24 cellular contexts compared by ENCODE assay signal in the genomic region with DNA sequence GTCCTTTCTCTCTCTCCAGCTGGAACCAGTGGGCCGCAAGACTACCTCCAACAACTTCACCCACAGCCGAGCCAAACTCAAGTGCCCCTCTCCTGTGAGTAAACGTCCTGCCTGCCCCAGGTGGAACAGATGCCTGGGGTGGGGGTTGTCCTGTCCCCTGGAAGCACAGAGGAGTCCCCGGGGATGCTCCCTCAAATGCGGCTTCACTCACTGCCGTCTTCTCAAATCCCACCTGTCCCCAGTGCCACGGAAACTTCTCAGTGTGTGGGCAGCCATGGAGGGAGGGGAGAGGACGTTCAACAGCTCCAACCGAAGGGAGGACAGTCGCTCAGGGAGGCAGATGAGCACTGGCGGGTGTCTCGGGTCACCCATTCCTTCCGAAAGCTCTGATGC.
DNase-seq lines count a peak whose midpoint lies in the region; ATAC-seq and TF ChIP-seq lines count a peak whose summit lies in the region.
"Had no signal": no experiment of that assay in that cellular context is flagged by ENCODE, and none has a peak within 500 bp of the region (broad histone marks: within the 10 kb centered on the region; RNA-seq: fewer than 3 reads in every experiment).

No MANE protein-coding gene starts in this region.

- H2BK120ac ChIP-seq in neuronal stem cell (ENCODE audit: low read depth, low read length), result no peak overlapping the region

- H3K4me3 ChIP-seq in coronary artery, result no peak overlapping the region
- no peak overlapping the region for H3K4me3 ChIP-seq in neuronal stem cell (ENCODE audit: low read length in 2 of 2)
- H3K4me3 ChIP-seq: GM23248, K562, SJSA1 had no signal

- H3K4me3 Mint-ChIP-seq in activated T-cell treated with anti-CD3 and anti-CD28 coated beads, Interleukin-2, amount 50 U/mL, for 24 hours, result no peak overlapping the region
- no peak overlapping the region for H3K4me3 Mint-ChIP-seq in activated T-cell treated with anti-CD3 and anti-CD28 coated beads, Interleukin-2, amount 50 U/mL, for 72 hours
- H3K4me3 Mint-ChIP-seq: B cell had no signal

- no peaks in the 10 kb centered on the region for H3K27me3 ChIP-seq in neuronal stem cell (ENCODE audit: control insufficient read depth in 3 of 3, insufficient read depth in 3 of 3, low read depth in 1 of 3, low read length in 3 of 3)
- H3K27me3 ChIP-seq: SJSA1 had no signal

- H2BK5ac ChIP-seq in neuronal stem cell (ENCODE audit: low read length), result no peak overlapping the region

- H2BK12ac ChIP-seq in neuronal stem cell (ENCODE audit: low read length), result no peak overlapping the region

- H3K18ac ChIP-seq in neuronal stem cell (ENCODE audit: low read length), result peak overlapping the region; percentile 39

- WGBS in neuronal stem cell (ENCODE audit: extremely low coverage in 2 of 2, insufficient read length in 2 of 2, insufficient replicate concordance in 1 of 2), 2 donors, result no CpG with 5 or more reads among the region's 13 CpGs

- peak overlapping the region; percentile 67 for H2AK5ac ChIP-seq in neuronal stem cell (ENCODE audit: low read depth, low read length)

- no peak overlapping the region for H3K9ac ChIP-seq in neuronal stem cell (ENCODE audit: low read depth, low read length, poor library complexity)
- H3K9ac ChIP-seq: GM23248 had no signal

- no peaks in the 10 kb centered on the region for H3K36me3 ChIP-seq in neuronal stem cell (replicated peaks in 1 of 2; ENCODE audit: control insufficient read depth in 2 of 2, insufficient read depth in 2 of 2, low read length in 2 of 2)
- H3K36me3 ChIP-seq: SJSA1 had no signal

- peak; percentile 12 for DNase-seq in activated T-cell treated with anti-CD3 and anti-CD28 coated beads, Interleukin-2, amount 50 U/mL, for 24 hours
- DNase-seq in activated T-cell treated with anti-CD3 and anti-CD28 coated beads, Interleukin-2, amount 50 U/mL, for 72 hours, result no peak
- DNase-seq in coronary artery (ENCODE audit: low spot score) (peak; percentile 72), neuronal stem cell (ENCODE audit: low spot score) (no peak), NCI-H446 (lab: John Stamatoyannopoulos, UW) (no peak), NCI-H2196 treated with DMSO at 0.1 percent for 48 hours (lab: John Stamatoyannopoulos, UW; ENCODE audit: unreplicated experiment) (no peak), NCI-H510A (lab: John Stamatoyannopoulos, UW) (no peak)
- DNase-seq: Calu3, DMS79 treated with DMSO at 0.1 percent for 48 hours, GM23248, H7, MV-4-11, NCI-H1105 treated with DMSO at 0.1 percent for 48 hours, NCI-H146, NCI-H2029, NCI-H2227 treated with DMSO at 0.1 percent for 48 hours, NCI-H524 treated with DMSO at 0.1 percent for 48 hours, NCI-H774, Right ventricle myocardium superior had no signal

- H3K27me3 Mint-ChIP-seq in activated T-cell treated with anti-CD3 and anti-CD28 coated beads, Interleukin-2, amount 50 U/mL, for 24 hours, result no peaks in the 10 kb centered on the region
- no peaks in the 10 kb centered on the region for H3K27me3 Mint-ChIP-seq in activated T-cell treated with anti-CD3 and anti-CD28 coated beads, Interleukin-2, amount 50 U/mL, for 72 hours (ENCODE audit: low read depth)
- H3K27me3 Mint-ChIP-seq: B cell had no signal

- no peak overlapping the region for H3K14ac ChIP-seq in neuronal stem cell (ENCODE audit: low read length)

- no peak overlapping the region for H3K4ac ChIP-seq in neuronal stem cell (ENCODE audit: low read length)

- H3K27ac Mint-ChIP-seq in activated T-cell treated with anti-CD3 and anti-CD28 coated beads, Interleukin-2, amount 50 U/mL, for 24 hours, result no peak overlapping the region
- no peak overlapping the region for H3K27ac Mint-ChIP-seq in activated T-cell treated with anti-CD3 and anti-CD28 coated beads, Interleukin-2, amount 50 U/mL, for 72 hours
- H3K27ac Mint-ChIP-seq: B cell had no signal

- H3K4me1 Mint-ChIP-seq in activated T-cell treated with anti-CD3 and anti-CD28 coated beads, Interleukin-2, amount 50 U/mL, for 24 hours (ENCODE audit: low read depth), result peaks cover 7% of the 10 kb centered on the region
- H3K4me1 Mint-ChIP-seq in activated T-cell treated with anti-CD3 and anti-CD28 coated beads, Interleukin-2, amount 50 U/mL, for 72 hours (ENCODE audit: low read depth), result peaks cover 15% of the 10 kb centered on the region
- H3K4me1 Mint-ChIP-seq: B cell had no signal

- no peaks in the 10 kb centered on the region for H3K9me3 Mint-ChIP-seq in activated T-cell treated with anti-CD3 and anti-CD28 coated beads, Interleukin-2, amount 50 U/mL, for 24 hours
- no peaks in the 10 kb centered on the region for H3K9me3 Mint-ChIP-seq in activated T-cell treated with anti-CD3 and anti-CD28 coated beads, Interleukin-2, amount 50 U/mL, for 72 hours

- H4K8ac ChIP-seq in neuronal stem cell (ENCODE audit: low read depth, low read length), result no peak overlapping the region

- no peak overlapping the region for H2AFZ ChIP-seq in neuronal stem cell (ENCODE audit: low read length)
- H2AFZ ChIP-seq: GM23248 had no signal

- no peak overlapping the region for H4K91ac ChIP-seq in neuronal stem cell (ENCODE audit: low read depth, low read length, poor library complexity)

- no peak overlapping the region for H3K4me2 ChIP-seq in neuronal stem cell (ENCODE audit: insufficient read depth, low read length, poor library complexity, severe bottlenecking)

- no peak overlapping the region for H3K23ac ChIP-seq in neuronal stem cell (ENCODE audit: low read depth, low read length, poor library complexity)

- peaks cover 19 to 24% of the 10 kb centered on the region in 2 donors for H3K4me1 ChIP-seq in neuronal stem cell (ENCODE audit: control insufficient read depth in 2 of 2, insufficient read depth in 1 of 2, low read depth in 1 of 2, low read length in 2 of 2)

- no peaks in the 10 kb centered on the region for H3K79me1 ChIP-seq in neuronal stem cell (ENCODE audit: low read depth, low read length)

- no peaks in the 10 kb centered on the region for H3K36me3 Mint-ChIP-seq in activated T-cell treated with anti-CD3 and anti-CD28 coated beads, Interleukin-2, amount 50 U/mL, for 24 hours (ENCODE audit: low read depth)
- no peaks in the 10 kb centered on the region for H3K36me3 Mint-ChIP-seq in activated T-cell treated with anti-CD3 and anti-CD28 coated beads, Interleukin-2, amount 50 U/mL, for 72 hours (ENCODE audit: insufficient read depth in 2 of 2)

- TF ChIP-seq CTCF in coronary artery (IDR thresholded peaks at IDR 0.05), result no peak

- H2BK15ac ChIP-seq in neuronal stem cell (ENCODE audit: low read length), result no peak overlapping the region

- no peaks in the 10 kb centered on the region for H3K9me3 ChIP-seq in neuronal stem cell (replicated peaks in 1 of 2; ENCODE audit: control insufficient read depth in 2 of 2, insufficient read depth in 1 of 2, low read depth in 1 of 2, low read length in 2 of 2)
- H3K9me3 ChIP-seq: SJSA1 had no signal

- H3K27ac ChIP-seq in coronary artery, result peak overlapping the region in 1 of 2 donors; percentile 54
- H3K27ac ChIP-seq in neuronal stem cell (replicated peaks; ENCODE audit: low read length), result no peak overlapping the region
- H3K27ac ChIP-seq: 22Rv1, GM23248, SJSA1 had no signal

- no peak for ATAC-seq in activated T-cell treated with anti-CD3 and anti-CD28 coated beads, Interleukin-2, amount 50 U/mL, for 72 hours (replicated peaks in 1 of 2)
- no peak for ATAC-seq in GM18498 (IDR thresholded peaks at IDR 0.05; ENCODE audit: unreplicated experiment)
- ATAC-seq: K562 had no signal

Comparison
In these comparisons a context has a peak if more than half of its experiments do, and no peak if none do; other contexts are left out.
1. DNase-seq: peak in activated T-cell treated with anti-CD3 and anti-CD28 coated beads, Interleukin-2, amount 50 U/mL, for 24 hours (single experiment) and coronary artery (single experiment); none in activated T-cell treated with anti-CD3 and anti-CD28 coated beads, Interleukin-2, amount 50 U/mL, for 72 hours (0 of 2), neuronal stem cell (single experiment), NCI-H446 (0 of 2), NCI-H2196 treated with DMSO at 0.1 percent for 48 hours (single experiment) and NCI-H510A (single experiment).